ENCODE assay signal across 1 cellular context in genomic region chr4:7910721-7911015, GRCh38.
TF ChIP-seq lines count a peak whose summit lies in the region.

No MANE protein-coding gene starts in this region.

TF ChIP-seq in GM23338, 12 proteins besides CTCF, POLR2A, EP300 and RAD21 (continued from another document):
- TF ChIP-seq ZNF462 (CRISPR knock-in tag; IDR thresholded peaks at IDR 0.05) (no peak), ZNF114 (CRISPR knock-in tag; IDR thresholded peaks at IDR 0.05) (no peak), NANOG (IDR thresholded peaks at IDR 0.05; ENCODE audit: borderline replicate concordance) (no peak), JUNB (IDR thresholded peaks at IDR 0.05; ENCODE audit: unreplicated experiment) (no peak), EZH2 (IDR thresholded peaks at IDR 0.05; ENCODE audit: low read depth, unreplicated experiment) (no peak)
